ENCODE assay signal across 8 cellular contexts in the genomic region with DNA sequence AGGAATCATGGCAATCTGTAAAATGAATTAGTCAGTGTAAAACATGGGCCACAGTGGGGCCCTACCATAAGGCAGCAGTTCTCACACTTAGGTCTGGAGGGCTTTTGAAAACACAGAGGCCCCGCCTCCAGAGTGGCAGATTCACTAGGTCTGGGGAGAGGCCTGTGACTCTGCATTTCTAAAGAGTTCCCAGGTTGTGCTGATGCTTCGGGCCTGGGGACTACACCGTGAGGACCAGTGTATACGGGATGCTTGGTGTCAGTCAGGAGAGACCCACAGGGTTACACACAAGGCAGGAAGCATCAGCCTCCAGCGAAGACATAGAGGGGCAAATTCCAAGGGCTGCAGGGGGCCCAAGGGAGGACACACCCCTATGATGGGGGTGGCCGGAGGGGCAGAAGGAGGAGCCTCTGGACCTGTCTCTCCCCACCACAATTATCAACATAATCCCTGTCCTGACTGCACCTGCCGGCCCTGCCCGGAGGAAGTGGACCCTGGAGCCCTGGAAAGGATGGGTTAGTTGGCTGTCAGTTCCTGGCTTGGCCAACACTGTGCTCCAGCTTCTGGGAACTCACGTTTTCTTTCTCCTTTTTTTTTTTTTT. TPM values are rescaled to one million over a fixed set of nuclear protein-coding genes. Genes with fewer than 3 reads are reported as not detected.
DNase-seq lines count a peak whose midpoint lies in the region; ATAC-seq, FAIRE-seq and TF ChIP-seq lines count a peak whose summit lies in the region.

No MANE protein-coding gene starts in this region.

- peak overlapping the region; percentile 97 for H3K27ac Mint-ChIP-seq in stimulated activated naive CD8-positive, alpha-beta T cell treated with anti-CD3 and anti-CD28 coated beads, Interleukin-15, Interleukin-2, amounts not matched to agents 100 ng/mL and 50 ng/mL, for 24 hours
- no peak overlapping the region for H3K27ac Mint-ChIP-seq in HFFc6

- TF ChIP-seq CTCF in heart left ventricle (IDR thresholded peaks at IDR 0.05), result no peak
- TF ChIP-seq CTCF in PC-9 (conservative IDR thresholded peaks at IDR 0.05), result no peak
- no peak for TF ChIP-seq CTCF in H1 (IDR thresholded peaks at IDR 0.05; ENCODE audit: control extremely low read depth in 1 of 3, insufficient read depth in 1 of 3, low read depth in 1 of 3, low read length in 3 of 3)
- no peak for TF ChIP-seq CTCF in HFFc6 (IDR thresholded peaks at IDR 0.05)

- peak overlapping the region; percentile 85 for H3K4me3 Mint-ChIP-seq in stimulated activated naive CD8-positive, alpha-beta T cell treated with anti-CD3 and anti-CD28 coated beads, Interleukin-15, Interleukin-2, amounts not matched to agents 100 ng/mL and 50 ng/mL, for 24 hours
- H3K4me3 Mint-ChIP-seq in HFFc6, result no peak overlapping the region

- H2AFZ ChIP-seq in PC-9, result no peak overlapping the region
- H2AFZ ChIP-seq in H1 (ENCODE audit: low read length), result no peak overlapping the region

- H3K27me3 Mint-ChIP-seq in stimulated activated naive CD8-positive, alpha-beta T cell treated with anti-CD3 and anti-CD28 coated beads, Interleukin-15, Interleukin-2, amounts not matched to agents 100 ng/mL and 50 ng/mL, for 24 hours, result no peaks in the 10 kb centered on the region
- H3K27me3 Mint-ChIP-seq in HFFc6 (ENCODE audit: insufficient read depth), result peaks cover 3% of the 10 kb centered on the region; the same call in 1 of the 2 replicates

- no peaks in the 10 kb centered on the region for H3K79me1 ChIP-seq in H1 (ENCODE audit: low read depth, low read length)

- no peaks in the 10 kb centered on the region for H3K23me2 ChIP-seq in H1 (ENCODE audit: low read depth, low read length)

- TF ChIP-seq POLR2A in heart left ventricle (IDR thresholded peaks at IDR 0.05), result no peak
- TF ChIP-seq POLR2A in H1 (IDR thresholded peaks at IDR 0.05; ENCODE audit: control extremely low read depth in 1 of 2, low read depth in 2 of 2, low read length in 2 of 2), result no peak

- H3K79me2 ChIP-seq in PC-9 (ENCODE audit: low read depth), result no peaks in the 10 kb centered on the region
- no peaks in the 10 kb centered on the region for H3K79me2 ChIP-seq in H1 (ENCODE audit: control insufficient read depth in 1 of 2, insufficient read depth in 2 of 2, low read length in 2 of 2)

- no peak overlapping the region for H3K9ac ChIP-seq in H1 (replicated peaks in 1 of 4; ENCODE audit: extremely low read depth in 1 of 4, low read depth in 3 of 4, low read length in 3 of 4)

- H4K5ac ChIP-seq in H1 (ENCODE audit: insufficient read length, low read depth, low read length), result no peak overlapping the region

- H2AK5ac ChIP-seq in H1 (ENCODE audit: low read depth, low read length), result no peak overlapping the region

- DNase-seq in right cardiac atrium (peak in 2 of 3 donors; percentile 15 to 45), heart left ventricle (no peak), PC-9 (no peak), H1 (ENCODE audit: low read depth in 1 of 2, low spot score in 2 of 2) (peak in 1 of 2 experiments; percentile 76), KBM-7 (no peak), HFFc6 (no peak), dedifferentiated amniotic fluid mesenchymal stem cell (ENCODE audit: extremely low spot score) (no peak)

- H4K20me1 ChIP-seq in PC-9 (ENCODE audit: insufficient read depth) (no peaks in the 10 kb centered on the region), H1 (replicated peaks in 1 of 2; ENCODE audit: control insufficient read depth in 1 of 2, insufficient read depth in 2 of 2, low read length in 2 of 2) (no peaks in the 10 kb centered on the region)

- H2BK120ac ChIP-seq in H1 (replicated peaks; ENCODE audit: low read depth, low read length), result peak overlapping the region; percentile 30

- H3K4me3 ChIP-seq in right cardiac atrium (ENCODE audit: low read length) (no peak overlapping the region), heart left ventricle (peak overlapping the region in 1 of 12 donors; percentile 36), PC-9 (no peak overlapping the region), H1 (ENCODE audit: extremely low read depth in 1 of 4, insufficient read depth in 2 of 4, low read depth in 3 of 4, low read length in 4 of 4) (no peak overlapping the region)

- in situ Hi-C loops in KBM-7 (cut with MboI; ENCODE audit: low pct_unique_long_range_greater_than_20kb, low sequenced_read_pairs), result loop anchor here (10.0 kb wide), 1 partner anchor 123 kb away; a partner anchor contains a TSS

- no peaks in the 10 kb centered on the region for H3K36me3 Mint-ChIP-seq in stimulated activated naive CD8-positive, alpha-beta T cell treated with anti-CD3 and anti-CD28 coated beads, Interleukin-15, Interleukin-2, amounts not matched to agents 100 ng/mL and 50 ng/mL, for 24 hours (ENCODE audit: low read depth)
- no peaks in the 10 kb centered on the region for H3K36me3 Mint-ChIP-seq in HFFc6 (ENCODE audit: low read depth)

- no peak overlapping the region for H3K14ac ChIP-seq in H1 (ENCODE audit: insufficient read length)

- H3K4me1 ChIP-seq in right cardiac atrium (ENCODE audit: control insufficient read depth, insufficient read depth, low read length) (peaks cover 2% of the 10 kb centered on the region), heart left ventricle (peaks cover 0 to 51% (median 14%) of the 10 kb centered on the region in 12 donors), PC-9 (replicated peaks; ENCODE audit: insufficient read depth) (peaks cover 53% of the 10 kb centered on the region), H1 (replicated peaks in 1 of 4; ENCODE audit: control insufficient read depth in 3 of 4, insufficient read depth in 4 of 4, low read length in 3 of 4) (peaks cover 0 to 27% (median 21%) of the 10 kb centered on the region in 4 experiments; a peak in 6 of 7 replicates)

- no peak overlapping the region for H3K4ac ChIP-seq in H1 (replicated peaks; ENCODE audit: insufficient read length, low read depth, low read length)

- H3K18ac ChIP-seq in H1 (ENCODE audit: extremely low read depth, low read length), result no peak overlapping the region

- H2BK5ac ChIP-seq in H1 (ENCODE audit: low read depth, low read length), result 0 out of 2 replicates have a peak overlapping the region, but pooled peaks have one; percentile 3

- H3K27me3 ChIP-seq in right cardiac atrium (ENCODE audit: control insufficient read depth, insufficient read depth) (no peaks in the 10 kb centered on the region), heart left ventricle (no peaks in the 10 kb centered on the region), PC-9 (ENCODE audit: insufficient read depth, low read depth) (no peaks in the 10 kb centered on the region), H1 (replicated peaks in 1 of 4; ENCODE audit: control insufficient read depth in 3 of 4, extremely low read depth in 1 of 4, insufficient read depth in 3 of 4, low read length in 3 of 4) (no peaks in the 10 kb centered on the region)

- FAIRE-seq in H1 (lab: Jason Lieb, UNC), result no peak

- CTCF ChIA-PET in PC-9 (lab: Charles Lee) (interaction anchor here (0.6 to 2.2 kb wide), 9 partner anchors 19 to 381 kb away, joined by 3 to 14 read pairs (median 3); no protein-coding TSS in a partner anchor), H1 (lab: Charles Lee; ENCODE audit: partially characterized antibody) (interaction anchor here (0.5 to 29.2 kb wide), 37 partner anchors 7 to 286 kb away, joined by 3 to 635 read pairs (median 7); a partner anchor contains a TSS)

- 0 out of 4 replicates have a peak, but pooled peaks of 1 of the 2 experiments have one; percentile 0 for TF ChIP-seq RAD21 in H1 (IDR thresholded peaks at IDR 0.05 in 1 of 2, conservative IDR thresholded peaks at IDR 0.05 in 1 of 2; ENCODE audit: low read depth in 2 of 2, low read length in 2 of 2)

- H3K36me3 ChIP-seq in heart left ventricle (no peaks in the 10 kb centered on the region), PC-9 (ENCODE audit: low read depth) (no peaks in the 10 kb centered on the region), H1 (ENCODE audit: control insufficient read depth in 2 of 4, insufficient read depth in 4 of 4, low read length in 3 of 4) (no peaks in the 10 kb centered on the region)

- no peak overlapping the region; the same call in 1 of the 2 replicates for H2BK15ac ChIP-seq in H1 (ENCODE audit: low read length)

- TF ChIP-seq EP300 in H1 (IDR thresholded peaks at IDR 0.05; ENCODE audit: borderline replicate concordance in 1 of 2, low read depth in 2 of 2, low read length in 2 of 2), result no peak

- H3K23ac ChIP-seq in H1 (ENCODE audit: insufficient read length), result no peak overlapping the region

- peaks cover 51% of the 10 kb centered on the region for H3K4me1 Mint-ChIP-seq in stimulated activated naive CD8-positive, alpha-beta T cell treated with anti-CD3 and anti-CD28 coated beads, Interleukin-15, Interleukin-2, amounts not matched to agents 100 ng/mL and 50 ng/mL, for 24 hours (ENCODE audit: low read depth)
- H3K4me1 Mint-ChIP-seq in HFFc6 (ENCODE audit: low read depth), result peaks cover 26% of the 10 kb centered on the region

- no peaks in the 10 kb centered on the region for H3K9me3 Mint-ChIP-seq in stimulated activated naive CD8-positive, alpha-beta T cell treated with anti-CD3 and anti-CD28 coated beads, Interleukin-15, Interleukin-2, amounts not matched to agents 100 ng/mL and 50 ng/mL, for 24 hours
- H3K9me3 Mint-ChIP-seq in HFFc6, result no peaks in the 10 kb centered on the region

- no peak overlapping the region for H3K56ac ChIP-seq in H1 (replicated peaks; ENCODE audit: insufficient read length, low read depth, low read length)

- peak overlapping the region; percentile 12; the same call in 1 of the 2 replicates for H3K4me2 ChIP-seq in PC-9
- H3K4me2 ChIP-seq in H1 (ENCODE audit: insufficient read depth in 1 of 2, low read depth in 2 of 2, low read length in 2 of 2), result peak overlapping the region in 1 of 2 experiments; percentile 15; a peak in 1 of 4 replicates

- H2BK12ac ChIP-seq in H1 (ENCODE audit: low read depth, low read length), result peak overlapping the region; percentile 86; the same call in 1 of the 2 replicates

- peak in 1 of 2 donors; percentile 7 for ATAC-seq in right cardiac atrium
- no peak for ATAC-seq in heart left ventricle

- no peaks in the 10 kb centered on the region for H3K9me2 ChIP-seq in PC-9 (ENCODE audit: insufficient read depth)

- intact Hi-C loops in right cardiac atrium (cut with DNase I) (loop anchor here in 1 of 4 donors (5.0 kb wide), 1 partner anchor 120 kb away; a partner anchor contains a TSS), heart left ventricle (cut with DNase I) (loop anchor here in 4 of 10 donors (2.0 to 10.0 kb wide), 4 partner anchors 50 to 83 kb away; no protein-coding TSS in a partner anchor), PC-9 (cut with micrococcal nuclease; ENCODE audit: unreplicated experiment) (no loop called here)

- H3K9me3 ChIP-seq in right cardiac atrium (ENCODE audit: control insufficient read depth, low read length) (no peaks in the 10 kb centered on the region), heart left ventricle (no peaks in the 10 kb centered on the region), PC-9 (ENCODE audit: insufficient read depth, low read depth) (no peaks in the 10 kb centered on the region), H1 (ENCODE audit: insufficient read depth in 2 of 2, low read depth in 1 of 2, low read length in 1 of 2) (no peaks in the 10 kb centered on the region)

- H4K91ac ChIP-seq in H1 (replicated peaks; ENCODE audit: insufficient read length, low read length), result no peak overlapping the region

- WGBS in right cardiac atrium, result 71% methylated on average over 9 of the region's 9 CpGs
- 69 to 80% (median 70%) methylated on average over 9 of the region's 9 CpGs for WGBS in heart left ventricle, 4 donors
- WGBS in H1 (ENCODE audit: extremely low coverage in 1 of 2, insufficient coverage in 1 of 2, insufficient read length in 1 of 2, insufficient replicate concordance in 2 of 2, low coverage in 1 of 2, low lambda C conversion rate in 2 of 2, missing lambda C conversion rate in 1 of 2), 2 experiments, result 30% methylated on average over 8 of the region's 9 CpGs; no CpG with 5 or more reads in 1 of the 2 experiments

- H2BK20ac ChIP-seq in H1 (ENCODE audit: low read length), result peak overlapping the region; percentile 23; the same call in 1 of the 2 replicates

- POLR2A ChIA-PET in PC-9 (lab: Charles Lee; ENCODE audit: unreplicated experiment) (no interaction called here), H1 (lab: Charles Lee; ENCODE audit: partially characterized antibody) (interaction anchor here (0.7 to 11.1 kb wide), 17 partner anchors 8 to 170 kb away, joined by 3 to 82 read pairs (median 6); a partner anchor contains a TSS)

- H3F3A ChIP-seq in PC-9 (ENCODE audit: insufficient read depth, low read depth), result peaks cover 32% of the 10 kb centered on the region

- H3K27ac ChIP-seq in right cardiac atrium (ENCODE audit: low read length) (no peak overlapping the region), heart left ventricle (peak overlapping the region in 1 of 12 donors; percentile 93), PC-9 (no peak overlapping the region), H1 (ENCODE audit: low read depth, low read length) (no peak overlapping the region)

- H4K8ac ChIP-seq in H1 (ENCODE audit: extremely low read depth, insufficient read depth, low read length), result peak overlapping the region; percentile 37; the same call in 1 of the 2 replicates

- no TSS peak for BruUV-seq in PC-9 (replicated peaks; lab: Mats Ljungman, UMichigan)

RNA-seq across cellular contexts. Expression of a gene that starts 46.7 kb away (rescaled TPM):
- 10 to 100 TPM in 2 of 4 donors, 1 to 10 TPM in 2; 6.4 to 14.0 (median 10.7) TPM for total RNA-seq in right cardiac atrium
- 5.1 TPM for polyA plus RNA-seq in right cardiac atrium
- 10 to 100 TPM in 2 of 9 donors, 1 to 10 TPM in 7; 1.4 to 45.8 (median 4.9) TPM for total RNA-seq in heart left ventricle
- 1 to 10 TPM; 4.1 to 6.9 TPM for polyA plus RNA-seq in heart left ventricle
- total RNA-seq in PC-9 (2021), result 0.50 and 0.55 TPM in 2 replicates
- 0.19 and 0.32 TPM in 2 replicates for total RNA-seq in H1 (2021; fragmentation: NEBNext Ultra II Directional; extraction: Animal tissue kit (Norgen Biotek cat#: 25700))
- polyA plus RNA-seq in H1 (2011; rRNA removed), result 0.12 and 0.24 TPM in 2 replicates
- polyA plus RNA-seq in H1 (2011; cell fraction: cytosol; rRNA removed), result 0.18 TPM
- polyA plus RNA-seq in H1 (2011; cell fraction: nucleus; rRNA removed), result 0.76 TPM
- polyA plus RNA-seq in H1 (2012, experiment 1 of 2), result 0.10 to 0.13 TPM in 2 of 4 replicates, not detected in the others
- 0.09 TPM for polyA plus RNA-seq in H1 (2012, experiment 2 of 2)
- polyA plus RNA-seq in H1 (2013, experiment 1 of 2), result 0.24 TPM
- polyA plus RNA-seq in H1 (2013, experiment 2 of 2), result 0.22 TPM
- 0.06 and 0.56 TPM in 2 replicates for polyA minus RNA-seq in H1 (2011; rRNA and poly(A)+ RNA removed)
- polyA minus RNA-seq in H1 (2011; cell fraction: cytosol; rRNA and poly(A)+ RNA removed), result not detected
- polyA minus RNA-seq in H1 (2011; cell fraction: nucleus; rRNA and poly(A)+ RNA removed), result 0.70 TPM
- total RNA-seq in HFFc6 (2021; fragmentation: NEBNext Ultra II Directional; extraction: Animal tissue kit (Norgen Biotek cat#: 25700)), result not detected

Comparison
In these comparisons a context has a peak if more than half of its experiments do, and no peak if none do; other contexts are left out.
1. DNase-seq: peak in right cardiac atrium (2 of 3); none in heart left ventricle (0 of 5), PC-9 (0 of 2), KBM-7 (single experiment), HFFc6 (single experiment) and dedifferentiated amniotic fluid mesenchymal stem cell (single experiment).